1 cellular context compared by ENCODE assay signal in the genomic region with DNA sequence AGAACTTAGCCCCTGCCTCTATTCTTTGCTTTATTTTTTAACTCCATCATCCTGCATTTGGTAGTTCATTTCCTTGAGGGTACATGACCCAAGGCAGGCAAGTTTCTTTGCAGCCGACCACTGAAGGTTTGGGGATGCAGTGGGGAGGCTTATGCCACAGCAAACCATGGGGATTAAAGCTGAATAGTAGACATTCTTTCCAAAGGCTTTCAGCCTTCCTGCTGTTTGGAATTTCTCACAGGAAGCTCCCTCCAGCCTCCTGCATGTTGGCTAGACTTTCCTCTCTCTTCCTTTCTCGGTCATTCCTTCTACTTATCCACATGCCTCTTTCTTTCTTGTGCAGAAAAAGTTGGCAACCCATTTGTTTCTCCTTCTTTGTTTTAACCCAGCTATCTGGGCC.
TF ChIP-seq lines count a peak whose summit lies in the region.

No MANE protein-coding gene starts in this region.

TF ChIP-seq in HCT116, 20 proteins besides CTCF, POLR2A, EP300 and RAD21 (continued from another document):
- TF ChIP-seq EZH2phosphoT487 (IDR thresholded peaks at IDR 0.05; ENCODE audit: borderline replicate concordance) (no peak), ELF1 (IDR thresholded peaks at IDR 0.05; ENCODE audit: borderline replicate concordance, low read depth) (no peak), POLR2AphosphoS5 (IDR thresholded peaks at IDR 0.05; ENCODE audit: low read depth, low read length) (no peak), ZFX (IDR thresholded peaks at IDR 0.05) (no peak), CEBPB (IDR thresholded peaks at IDR 0.05; ENCODE audit: low read depth) (no peak), EZH2 (IDR thresholded peaks at IDR 0.05) (no peak), ZNF274 (IDR thresholded peaks at IDR 0.05; ENCODE audit: low read depth, low read length) (no peak)
- TF ChIP-seq, protein P1, sequence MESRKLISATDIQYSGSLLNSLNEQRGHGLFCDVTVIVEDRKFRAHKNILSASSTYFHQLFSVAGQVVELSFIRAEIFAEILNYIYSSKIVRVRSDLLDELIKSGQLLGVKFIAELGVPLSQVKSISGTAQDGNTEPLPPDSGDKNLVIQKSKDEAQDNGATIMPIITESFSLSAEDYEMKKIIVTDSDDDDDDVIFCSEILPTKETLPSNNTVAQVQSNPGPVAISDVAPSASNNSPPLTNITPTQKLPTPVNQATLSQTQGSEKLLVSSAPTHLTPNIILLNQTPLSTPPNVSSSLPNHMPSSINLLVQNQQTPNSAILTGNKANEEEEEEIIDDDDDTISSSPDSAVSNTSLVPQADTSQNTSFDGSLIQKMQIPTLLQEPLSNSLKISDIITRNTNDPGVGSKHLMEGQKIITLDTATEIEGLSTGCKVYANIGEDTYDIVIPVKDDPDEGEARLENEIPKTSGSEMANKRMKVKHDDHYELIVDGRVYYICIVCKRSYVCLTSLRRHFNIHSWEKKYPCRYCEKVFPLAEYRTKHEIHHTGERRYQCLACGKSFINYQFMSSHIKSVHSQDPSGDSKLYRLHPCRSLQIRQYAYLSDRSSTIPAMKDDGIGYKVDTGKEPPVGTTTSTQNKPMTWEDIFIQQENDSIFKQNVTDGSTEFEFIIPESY (IDR thresholded peaks at IDR 0.05; ENCODE audit: extremely low read depth, insufficient replicate concordance, low read length), result no peak
- TF ChIP-seq, protein P2, sequence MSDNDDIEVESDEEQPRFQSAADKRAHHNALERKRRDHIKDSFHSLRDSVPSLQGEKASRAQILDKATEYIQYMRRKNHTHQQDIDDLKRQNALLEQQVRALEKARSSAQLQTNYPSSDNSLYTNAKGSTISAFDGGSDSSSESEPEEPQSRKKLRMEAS (IDR thresholded peaks at IDR 0.05), result no peak
